Comparison of ENCODE assay signal across 1 cellular context in genomic region chr2:85724731-85725181, GRCh38.
TF ChIP-seq lines count a peak whose summit lies in the region.

No MANE protein-coding gene starts in this region.

TF ChIP-seq in HepG2, 621 proteins besides CTCF, POLR2A, EP300 and RAD21:
- TF ChIP-seq XBP1 (CRISPR knock-in tag; IDR thresholded peaks at IDR 0.05) (no peak), CREBL2 (CRISPR knock-in tag; IDR thresholded peaks at IDR 0.05; ENCODE audit: borderline replicate concordance) (no peak), DZIP1 (CRISPR knock-in tag; IDR thresholded peaks at IDR 0.05) (no peak), PHB2 (IDR thresholded peaks at IDR 0.05; ENCODE audit: partially characterized antibody) (no peak), ZNF543 (CRISPR knock-in tag; IDR thresholded peaks at IDR 0.05) (no peak), ARID4A (CRISPR knock-in tag; IDR thresholded peaks at IDR 0.05; ENCODE audit: borderline replicate concordance) (no peak), ZNF879 (CRISPR knock-in tag; IDR thresholded peaks at IDR 0.05) (no peak), NONO (IDR thresholded peaks at IDR 0.05) (no peak), NONO (CRISPR knock-in tag; conservative IDR thresholded peaks at IDR 0.05) (no peak), AKAP8 (CRISPR knock-in tag; IDR thresholded peaks at IDR 0.05) (no peak), ZBTB39 (CRISPR knock-in tag; IDR thresholded peaks at IDR 0.05) (no peak), MEIS1 (CRISPR knock-in tag; IDR thresholded peaks at IDR 0.05; ENCODE audit: borderline replicate concordance) (no peak), JUNB (CRISPR knock-in tag; IDR thresholded peaks at IDR 0.05; ENCODE audit: borderline replicate concordance) (no peak), ZNF232 (CRISPR knock-in tag; IDR thresholded peaks at IDR 0.05; ENCODE audit: borderline replicate concordance) (no peak), SETDB1 (CRISPR knock-in tag; IDR thresholded peaks at IDR 0.05; ENCODE audit: borderline replicate concordance) (no peak), SMC3 (IDR thresholded peaks at IDR 0.05; ENCODE audit: low read length) (no peak), CENPBD1 (CRISPR knock-in tag; IDR thresholded peaks at IDR 0.05; ENCODE audit: borderline replicate concordance, low read depth) (no peak), NBN (conservative IDR thresholded peaks at IDR 0.05) (no peak), SMAD3 (CRISPR knock-in tag; IDR thresholded peaks at IDR 0.05) (no peak), HES4 (CRISPR knock-in tag; IDR thresholded peaks at IDR 0.05; ENCODE audit: borderline replicate concordance) (no peak), ZNF597 (CRISPR knock-in tag; IDR thresholded peaks at IDR 0.05) (no peak)
